1 cellular context compared by ENCODE assay signal in genomic region chr2:199955339-199956061, GRCh38.
TF ChIP-seq lines count a peak whose summit lies in the region.

TSS of gene MAIP1 (plus strand) at chr2:199955582. CDS start at chr2:199955799, 217 bp downstream.
TSS of gene TYW5 (minus strand) at chr2:199955491. CDS start at chr2:199955470, 21 bp downstream.

TF ChIP-seq in HepG2, 621 proteins besides CTCF, POLR2A, EP300 and RAD21 (continued from another document and continues in another):
- TF ChIP-seq, protein P1, sequence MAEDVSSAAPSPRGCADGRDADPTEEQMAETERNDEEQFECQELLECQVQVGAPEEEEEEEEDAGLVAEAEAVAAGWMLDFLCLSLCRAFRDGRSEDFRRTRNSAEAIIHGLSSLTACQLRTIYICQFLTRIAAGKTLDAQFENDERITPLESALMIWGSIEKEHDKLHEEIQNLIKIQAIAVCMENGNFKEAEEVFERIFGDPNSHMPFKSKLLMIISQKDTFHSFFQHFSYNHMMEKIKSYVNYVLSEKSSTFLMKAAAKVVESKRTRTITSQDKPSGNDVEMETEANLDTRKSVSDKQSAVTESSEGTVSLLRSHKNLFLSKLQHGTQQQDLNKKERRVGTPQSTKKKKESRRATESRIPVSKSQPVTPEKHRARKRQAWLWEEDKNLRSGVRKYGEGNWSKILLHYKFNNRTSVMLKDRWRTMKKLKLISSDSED (CRISPR knock-in tag; IDR thresholded peaks at IDR 0.05) = 0 out of 2 replicates have a peak, but pooled peaks have one; percentile 91
- TF ChIP-seq AGO1 (IDR thresholded peaks at IDR 0.05; ENCODE audit: low read depth, low read length, poor library complexity, severe bottlenecking) (peak; percentile 87), ZNF224 (CRISPR knock-in tag; IDR thresholded peaks at IDR 0.05) (peak; percentile 90), SP1 (IDR thresholded peaks at IDR 0.05) (no peak), SP1 (CRISPR knock-in tag; IDR thresholded peaks at IDR 0.05) (peak; percentile 62), NFE2L1 (CRISPR knock-in tag; IDR thresholded peaks at IDR 0.05; ENCODE audit: borderline replicate concordance) (no peak), CCDC6 (CRISPR knock-in tag; IDR thresholded peaks at IDR 0.05) (peak; percentile 87), NFIC (IDR thresholded peaks at IDR 0.05; ENCODE audit: low read length) (peak; percentile 73; the same call in 1 of the 2 replicates), THAP11 (CRISPR knock-in tag; IDR thresholded peaks at IDR 0.05) (peak; percentile 95), ZNF549 (CRISPR knock-in tag; IDR thresholded peaks at IDR 0.05) (no peak), TOPORS (CRISPR knock-in tag; IDR thresholded peaks at IDR 0.05) (peak; percentile 98), MAX (IDR thresholded peaks at IDR 0.05) (peak; percentile 81), ZNF230 (CRISPR knock-in tag; IDR thresholded peaks at IDR 0.05) (peak; percentile 98), ZKSCAN1 (IDR thresholded peaks at IDR 0.05; ENCODE audit: low read length) (peak; percentile 11; the same call in 1 of the 2 replicates), MTA1 (CRISPR knock-in tag; IDR thresholded peaks at IDR 0.05; ENCODE audit: borderline replicate concordance) (peak; percentile 68; the same call in 1 of the 2 replicates), SETDB1 (CRISPR knock-in tag; IDR thresholded peaks at IDR 0.05; ENCODE audit: borderline replicate concordance) (no peak), PHB2 (IDR thresholded peaks at IDR 0.05; ENCODE audit: partially characterized antibody) (no peak), ZNF678 (CRISPR knock-in tag; IDR thresholded peaks at IDR 0.05) (peak; percentile 95), ZNF616 (CRISPR knock-in tag; IDR thresholded peaks at IDR 0.05; ENCODE audit: low read depth) (peak; percentile 41; the same call in 1 of the 2 replicates), TRIM24 (CRISPR knock-in tag; IDR thresholded peaks at IDR 0.05) (no peak), ZNF367 (CRISPR knock-in tag; IDR thresholded peaks at IDR 0.05; ENCODE audit: borderline replicate concordance) (0 out of 2 replicates have a peak, but pooled peaks have one; percentile 28), ZSCAN31 (CRISPR knock-in tag; IDR thresholded peaks at IDR 0.05; ENCODE audit: low read depth) (peak; percentile 93), KDM5A (IDR thresholded peaks at IDR 0.05; ENCODE audit: borderline replicate concordance, low read length) (peak; percentile 99), CCAR2 (optimal IDR thresholded peaks at IDR 0.05; ENCODE audit: low read depth, low read length) (peak; percentile 15), ZNF563 (CRISPR knock-in tag; IDR thresholded peaks at IDR 0.05) (peak; percentile 93), THAP9 (CRISPR knock-in tag; IDR thresholded peaks at IDR 0.05; ENCODE audit: borderline replicate concordance) (peak; percentile 97; the same call in 1 of the 2 replicates), GATA4 (IDR thresholded peaks at IDR 0.05; ENCODE audit: borderline replicate concordance, low read depth) (peak; percentile 72), ZNF3 (CRISPR knock-in tag; IDR thresholded peaks at IDR 0.05) (no peak), TAF1 (CRISPR knock-in tag; IDR thresholded peaks at IDR 0.05) (peak; percentile 99), ISL2 (CRISPR knock-in tag; IDR thresholded peaks at IDR 0.05) (peak; percentile 86), PHF20 (CRISPR knock-in tag; IDR thresholded peaks at IDR 0.05) (peak; percentile 97), ZMYM3 (CRISPR knock-in tag; IDR thresholded peaks at IDR 0.05) (peak; percentile 81), KAT7 (CRISPR knock-in tag; IDR thresholded peaks at IDR 0.05; ENCODE audit: borderline replicate concordance) (peak; percentile 100), MTA3 (CRISPR knock-in tag; IDR thresholded peaks at IDR 0.05) (no peak), SNAPC2 (CRISPR knock-in tag; IDR thresholded peaks at IDR 0.05) (peak; percentile 73; the same call in 1 of the 2 replicates), HOXA9 (CRISPR knock-in tag; IDR thresholded peaks at IDR 0.05; ENCODE audit: borderline replicate concordance) (0 out of 2 replicates have a peak, but pooled peaks have one; percentile 22), NCOR1 (IDR thresholded peaks at IDR 0.05; ENCODE audit: borderline replicate concordance, low read length) (peak; percentile 81; the same call in 1 of the 2 replicates), HDAC6 (IDR thresholded peaks at IDR 0.05; ENCODE audit: low read depth, low read length) (no peak), HINFP (CRISPR knock-in tag; IDR thresholded peaks at IDR 0.05; ENCODE audit: low read depth) (peak; percentile 71; the same call in 1 of the 2 replicates), ZNF598 (CRISPR knock-in tag; IDR thresholded peaks at IDR 0.05; ENCODE audit: borderline replicate concordance) (peak; percentile 99), ZNF570 (CRISPR knock-in tag; IDR thresholded peaks at IDR 0.05; ENCODE audit: borderline replicate concordance) (no peak), PRDM15 (CRISPR knock-in tag; IDR thresholded peaks at IDR 0.05) (peak; percentile 82), FOXK1 (CRISPR knock-in tag; IDR thresholded peaks at IDR 0.05; ENCODE audit: borderline replicate concordance, low read depth) (peak; percentile 87), ERF (CRISPR knock-in tag; IDR thresholded peaks at IDR 0.05) (peak; percentile 83; the same call in 1 of the 2 replicates), ZNF232 (CRISPR knock-in tag; IDR thresholded peaks at IDR 0.05; ENCODE audit: borderline replicate concordance) (peak; percentile 85), NFRKB (IDR thresholded peaks at IDR 0.05) (peak; percentile 95), ZNF350 (CRISPR knock-in tag; IDR thresholded peaks at IDR 0.05; ENCODE audit: borderline replicate concordance, low read depth) (peak; percentile 99; the same call in 1 of the 2 replicates), HOXA3 (CRISPR knock-in tag; IDR thresholded peaks at IDR 0.05) (peak; percentile 93)
- TF ChIP-seq, protein P2, sequence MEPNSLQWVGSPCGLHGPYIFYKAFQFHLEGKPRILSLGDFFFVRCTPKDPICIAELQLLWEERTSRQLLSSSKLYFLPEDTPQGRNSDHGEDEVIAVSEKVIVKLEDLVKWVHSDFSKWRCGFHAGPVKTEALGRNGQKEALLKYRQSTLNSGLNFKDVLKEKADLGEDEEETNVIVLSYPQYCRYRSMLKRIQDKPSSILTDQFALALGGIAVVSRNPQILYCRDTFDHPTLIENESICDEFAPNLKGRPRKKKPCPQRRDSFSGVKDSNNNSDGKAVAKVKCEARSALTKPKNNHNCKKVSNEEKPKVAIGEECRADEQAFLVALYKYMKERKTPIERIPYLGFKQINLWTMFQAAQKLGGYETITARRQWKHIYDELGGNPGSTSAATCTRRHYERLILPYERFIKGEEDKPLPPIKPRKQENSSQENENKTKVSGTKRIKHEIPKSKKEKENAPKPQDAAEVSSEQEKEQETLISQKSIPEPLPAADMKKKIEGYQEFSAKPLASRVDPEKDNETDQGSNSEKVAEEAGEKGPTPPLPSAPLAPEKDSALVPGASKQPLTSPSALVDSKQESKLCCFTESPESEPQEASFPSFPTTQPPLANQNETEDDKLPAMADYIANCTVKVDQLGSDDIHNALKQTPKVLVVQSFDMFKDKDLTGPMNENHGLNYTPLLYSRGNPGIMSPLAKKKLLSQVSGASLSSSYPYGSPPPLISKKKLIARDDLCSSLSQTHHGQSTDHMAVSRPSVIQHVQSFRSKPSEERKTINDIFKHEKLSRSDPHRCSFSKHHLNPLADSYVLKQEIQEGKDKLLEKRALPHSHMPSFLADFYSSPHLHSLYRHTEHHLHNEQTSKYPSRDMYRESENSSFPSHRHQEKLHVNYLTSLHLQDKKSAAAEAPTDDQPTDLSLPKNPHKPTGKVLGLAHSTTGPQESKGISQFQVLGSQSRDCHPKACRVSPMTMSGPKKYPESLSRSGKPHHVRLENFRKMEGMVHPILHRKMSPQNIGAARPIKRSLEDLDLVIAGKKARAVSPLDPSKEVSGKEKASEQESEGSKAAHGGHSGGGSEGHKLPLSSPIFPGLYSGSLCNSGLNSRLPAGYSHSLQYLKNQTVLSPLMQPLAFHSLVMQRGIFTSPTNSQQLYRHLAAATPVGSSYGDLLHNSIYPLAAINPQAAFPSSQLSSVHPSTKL (CRISPR knock-in tag; IDR thresholded peaks at IDR 0.05) = peak; percentile 77
- TF ChIP-seq, protein P3, sequence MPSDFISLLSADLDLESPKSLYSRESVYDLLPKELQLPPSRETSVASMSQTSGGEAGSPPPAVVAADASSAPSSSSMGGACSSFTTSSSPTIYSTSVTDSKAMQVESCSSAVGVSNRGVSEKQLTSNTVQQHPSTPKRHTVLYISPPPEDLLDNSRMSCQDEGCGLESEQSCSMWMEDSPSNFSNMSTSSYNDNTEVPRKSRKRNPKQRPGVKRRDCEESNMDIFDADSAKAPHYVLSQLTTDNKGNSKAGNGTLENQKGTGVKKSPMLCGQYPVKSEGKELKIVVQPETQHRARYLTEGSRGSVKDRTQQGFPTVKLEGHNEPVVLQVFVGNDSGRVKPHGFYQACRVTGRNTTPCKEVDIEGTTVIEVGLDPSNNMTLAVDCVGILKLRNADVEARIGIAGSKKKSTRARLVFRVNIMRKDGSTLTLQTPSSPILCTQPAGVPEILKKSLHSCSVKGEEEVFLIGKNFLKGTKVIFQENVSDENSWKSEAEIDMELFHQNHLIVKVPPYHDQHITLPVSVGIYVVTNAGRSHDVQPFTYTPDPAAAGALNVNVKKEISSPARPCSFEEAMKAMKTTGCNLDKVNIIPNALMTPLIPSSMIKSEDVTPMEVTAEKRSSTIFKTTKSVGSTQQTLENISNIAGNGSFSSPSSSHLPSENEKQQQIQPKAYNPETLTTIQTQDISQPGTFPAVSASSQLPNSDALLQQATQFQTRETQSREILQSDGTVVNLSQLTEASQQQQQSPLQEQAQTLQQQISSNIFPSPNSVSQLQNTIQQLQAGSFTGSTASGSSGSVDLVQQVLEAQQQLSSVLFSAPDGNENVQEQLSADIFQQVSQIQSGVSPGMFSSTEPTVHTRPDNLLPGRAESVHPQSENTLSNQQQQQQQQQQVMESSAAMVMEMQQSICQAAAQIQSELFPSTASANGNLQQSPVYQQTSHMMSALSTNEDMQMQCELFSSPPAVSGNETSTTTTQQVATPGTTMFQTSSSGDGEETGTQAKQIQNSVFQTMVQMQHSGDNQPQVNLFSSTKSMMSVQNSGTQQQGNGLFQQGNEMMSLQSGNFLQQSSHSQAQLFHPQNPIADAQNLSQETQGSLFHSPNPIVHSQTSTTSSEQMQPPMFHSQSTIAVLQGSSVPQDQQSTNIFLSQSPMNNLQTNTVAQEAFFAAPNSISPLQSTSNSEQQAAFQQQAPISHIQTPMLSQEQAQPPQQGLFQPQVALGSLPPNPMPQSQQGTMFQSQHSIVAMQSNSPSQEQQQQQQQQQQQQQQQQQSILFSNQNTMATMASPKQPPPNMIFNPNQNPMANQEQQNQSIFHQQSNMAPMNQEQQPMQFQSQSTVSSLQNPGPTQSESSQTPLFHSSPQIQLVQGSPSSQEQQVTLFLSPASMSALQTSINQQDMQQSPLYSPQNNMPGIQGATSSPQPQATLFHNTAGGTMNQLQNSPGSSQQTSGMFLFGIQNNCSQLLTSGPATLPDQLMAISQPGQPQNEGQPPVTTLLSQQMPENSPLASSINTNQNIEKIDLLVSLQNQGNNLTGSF (CRISPR knock-in tag; IDR thresholded peaks at IDR 0.05) = peak; percentile 0; the same call in 1 of the 2 replicates
